Comparison of ENCODE assay signal across 8 cellular contexts in the genomic region with DNA sequence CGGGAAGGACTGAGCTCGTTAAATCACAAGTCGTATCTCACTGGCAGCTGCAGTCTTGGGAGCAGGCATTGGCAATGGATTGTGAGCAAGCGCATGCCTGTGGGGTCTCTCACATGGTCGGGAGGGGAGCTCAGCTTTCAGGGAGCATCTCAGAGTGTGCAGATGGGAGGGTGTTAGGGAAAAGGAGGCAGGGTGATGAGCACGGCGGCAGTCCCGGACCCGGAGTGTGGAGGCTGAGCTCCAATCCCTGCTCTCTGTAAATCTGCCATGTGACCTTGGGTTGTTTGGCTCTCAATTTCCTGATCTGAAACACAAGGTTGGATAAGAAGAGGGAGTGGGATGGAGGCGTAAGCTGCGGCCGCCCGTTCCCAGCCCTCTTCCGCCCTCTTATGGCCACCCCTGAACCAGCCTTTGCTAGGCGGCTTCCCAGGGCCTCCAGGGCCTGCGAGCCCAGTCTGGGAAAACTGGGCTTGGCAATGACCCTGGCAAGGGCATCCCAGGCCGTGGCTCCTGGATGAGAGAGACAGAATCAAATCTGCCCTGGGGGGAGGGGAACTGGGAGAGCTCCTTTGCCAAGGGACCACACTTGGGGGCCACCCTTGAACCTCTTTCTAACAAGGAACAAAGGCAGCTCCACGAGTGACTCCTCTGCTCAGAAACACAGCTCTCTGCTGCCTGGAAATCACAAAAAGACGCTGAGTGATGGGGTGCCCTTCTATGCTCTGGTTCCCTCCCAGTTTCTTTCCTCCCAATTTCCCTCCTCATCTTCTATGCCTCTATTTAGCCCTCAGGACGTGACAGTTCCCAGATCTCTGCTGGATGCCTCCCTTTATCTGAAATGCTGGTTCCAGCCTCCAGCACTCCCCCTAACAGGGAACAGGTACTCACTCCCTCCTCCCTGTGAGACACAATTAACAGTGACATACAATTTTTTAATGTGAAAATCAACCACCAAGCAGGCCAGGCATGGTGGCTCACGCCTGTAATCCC. TPM values are rescaled to one million over a fixed set of nuclear protein-coding genes. Genes with fewer than 3 reads are reported as not detected.
A peak's percentile ranks its signal among the peaks of the same experiment; 100 is the strongest.
DNase-seq lines count a peak whose midpoint lies in the region; ATAC-seq and TF ChIP-seq lines count a peak whose summit lies in the region.

No MANE protein-coding gene starts in this region.

- intact Hi-C loops in PC-9 (cut with micrococcal nuclease; ENCODE audit: unreplicated experiment), result loop anchor here (1.0 to 5.0 kb wide), 6 partner anchors 41 to 353 kb away; partner anchors contain the start of genes HPS1, LOXL4 and PYROXD2

- peaks cover 8% of the 10 kb centered on the region; the same call in 1 of the 2 replicates for H3F3A ChIP-seq in PC-9 (ENCODE audit: insufficient read depth, low read depth)

- H3K27me3 ChIP-seq in PC-9 (ENCODE audit: insufficient read depth, low read depth), result no peaks in the 10 kb centered on the region

- DNase-seq in DMS 273 (lab: John Stamatoyannopoulos, UW; ENCODE audit: unreplicated experiment) (peak; percentile 89), HPDE6-E6E7 (ENCODE audit: extremely low spot score) (peak; percentile 84), PC-9 (peak; percentile 29 to 58), coronary artery (ENCODE audit: low spot score) (no peak), kidney tubule cell (ENCODE audit: low spot score) (peak; percentile 79)
- DNase-seq in stimulated activated CD4-positive, alpha-beta T cell treated with anti-CD3 and anti-CD28 coated beads, Interleukin-4, amount 100 ng/mL, for 48 hours (ENCODE audit: low read depth in 2 of 2), result peak; percentile 5 to 7

- POLR2A ChIA-PET in PC-9 (lab: Charles Lee; ENCODE audit: unreplicated experiment), result no interaction called here

- TF ChIP-seq CTCF in PC-9 (conservative IDR thresholded peaks at IDR 0.05) (peak; percentile 49), coronary artery (IDR thresholded peaks at IDR 0.05) (peak; percentile 89)

- H3K4me2 ChIP-seq in PC-9, result no peak overlapping the region

- no peaks in the 10 kb centered on the region for H3K36me3 ChIP-seq in PC-9 (ENCODE audit: low read depth)

- no peaks in the 10 kb centered on the region for H3K9me3 ChIP-seq in PC-9 (ENCODE audit: insufficient read depth, low read depth)

- no peaks in the 10 kb centered on the region for H3K79me2 ChIP-seq in PC-9 (ENCODE audit: low read depth)

- BruUV-seq in PC-9 (replicated peaks; lab: Mats Ljungman, UMichigan), result no TSS peak

- H3K4me3 ChIP-seq in PC-9 (no peak overlapping the region), coronary artery (peak overlapping the region; percentile 44)

- ATAC-seq in HG03159 (IDR thresholded peaks at IDR 0.05; ENCODE audit: unreplicated experiment) (no peak), GM19324 (IDR thresholded peaks at IDR 0.05; ENCODE audit: low FRiP score, unreplicated experiment) (no peak)

- H3K4me1 ChIP-seq in PC-9 (replicated peaks; ENCODE audit: insufficient read depth), result peaks cover 15% of the 10 kb centered on the region

- no peaks in the 10 kb centered on the region for H3K9me2 ChIP-seq in PC-9 (ENCODE audit: insufficient read depth)

- CTCF ChIA-PET in PC-9 (lab: Charles Lee), result interaction anchor here (1.1 to 1.8 kb wide), 3 partner anchors 41 to 139 kb away, joined by 4 to 5 read pairs (median 5); no protein-coding TSS in a partner anchor

- no peak overlapping the region for H2AFZ ChIP-seq in PC-9

- H3K27ac ChIP-seq in PC-9 (no peak overlapping the region), coronary artery (no peak overlapping the region)

- no peaks in the 10 kb centered on the region for H4K20me1 ChIP-seq in PC-9 (ENCODE audit: insufficient read depth)

RNA-seq across cellular contexts. Expression of gene LOXL4, which starts 41.7 kb away (rescaled TPM):
- total RNA-seq in PC-9 (2021), result 2.5 and 3.5 TPM in 2 replicates
